10 cellular contexts compared by ENCODE assay signal in genomic region chr3:114308830-114309229, GRCh38. TPM values are rescaled to one million over a fixed set of nuclear protein-coding genes. Genes with fewer than 3 reads are reported as not detected.
A peak's percentile ranks its signal among the peaks of the same experiment; 100 is the strongest.
DNase-seq lines count a peak whose midpoint lies in the region; ATAC-seq and TF ChIP-seq lines count a peak whose summit lies in the region.
"Had no signal": no experiment of that assay in that cellular context is flagged by ENCODE, and none has a peak within 500 bp of the region (broad histone marks: within the 10 kb centered on the region; RNA-seq: fewer than 3 reads in every experiment).

No MANE protein-coding gene starts in this region.

- no peak overlapping the region for H3K23ac ChIP-seq in H9 (ENCODE audit: insufficient read length, low read depth, low read length)

- ATAC-seq in CD4-positive, CD25-positive, alpha-beta regulatory T cell (ENCODE audit: low read depth in 2 of 2): peak; percentile 90 to 91
- peak; percentile 83 for ATAC-seq in GM21528 (IDR thresholded peaks at IDR 0.05; ENCODE audit: low FRiP score, unreplicated experiment)
- no peak for ATAC-seq in HG02970 (IDR thresholded peaks at IDR 0.05; ENCODE audit: low FRiP score, unreplicated experiment)
- ATAC-seq: K562 had no signal

- H3K9me2 ChIP-seq in OCI-LY1 (ENCODE audit: low read depth, low read length): no peaks in the 10 kb centered on the region

- H3K9me3 Mint-ChIP-seq in CD4-positive, CD25-positive, alpha-beta regulatory T cell: peaks cover 0 to 1% (median 0%) of the 10 kb centered on the region in 7 donors
- peaks cover 4% of the 10 kb centered on the region for H3K9me3 Mint-ChIP-seq in activated naive CD8-positive, alpha-beta T cell treated with anti-CD3 and anti-CD28 coated beads for 36 hours
- H3K9me3 Mint-ChIP-seq in H9: no peaks in the 10 kb centered on the region

- H3K79me2 ChIP-seq in OCI-LY1 (ENCODE audit: insufficient read depth, low read length) (no peaks in the 10 kb centered on the region), H9 (ENCODE audit: insufficient read depth, low read length) (no peaks in the 10 kb centered on the region)

- H3K9me3 ChIP-seq in CD4-positive, CD25-positive, alpha-beta regulatory T cell (ENCODE audit: control insufficient read depth in 2 of 2, low read length in 2 of 2): no peaks in the 10 kb centered on the region
- H3K9me3 ChIP-seq in OCI-LY1 (ENCODE audit: low read length) (no peaks in the 10 kb centered on the region), H9 (ENCODE audit: control insufficient read depth, low read depth, low read length) (no peaks in the 10 kb centered on the region)

- peak overlapping the region; percentile 96 for H3K27ac ChIP-seq in CD4-positive, CD25-positive, alpha-beta regulatory T cell (ENCODE audit: insufficient read depth, low read length, poor library complexity, severe bottlenecking)
- no peak overlapping the region for H3K27ac ChIP-seq in OCI-LY1 (ENCODE audit: low read depth, low read length, poor library complexity, severe bottlenecking)
- H3K27ac ChIP-seq in H9 (ENCODE audit: insufficient read length, low read depth, low read length): no peak overlapping the region

- H2AK5ac ChIP-seq in H9 (ENCODE audit: insufficient read length, low read length): no peak overlapping the region

- H3K4ac ChIP-seq in H9 (ENCODE audit: low read depth, low read length): no peak overlapping the region

- peaks cover 34% of the 10 kb centered on the region for H3K36me3 ChIP-seq in CD4-positive, CD25-positive, alpha-beta regulatory T cell (ENCODE audit: control insufficient read depth, insufficient read depth, low read length)
- H3K36me3 ChIP-seq in OCI-LY1 (ENCODE audit: insufficient read depth, low read length): no peaks in the 10 kb centered on the region

- H2BK120ac ChIP-seq in H9 (ENCODE audit: low read depth, low read length, poor library complexity, severe bottlenecking): no peak overlapping the region

- H2BK5ac ChIP-seq in H9 (ENCODE audit: insufficient read length, low read length): no peak overlapping the region

- H3K36me3 Mint-ChIP-seq in CD4-positive, CD25-positive, alpha-beta regulatory T cell: peaks cover 57% of the 10 kb centered on the region
- peaks cover 30% of the 10 kb centered on the region for H3K36me3 Mint-ChIP-seq in activated naive CD8-positive, alpha-beta T cell treated with anti-CD3 and anti-CD28 coated beads for 36 hours
- H3K36me3 Mint-ChIP-seq in H9 (ENCODE audit: insufficient read depth in 1 of 3, low read depth in 3 of 3): no peaks in the 10 kb centered on the region

- H3K18ac ChIP-seq in H9 (ENCODE audit: insufficient read length, low read depth, low read length): no peak overlapping the region

- H3K56ac ChIP-seq in H9 (ENCODE audit: insufficient read length, low read depth, low read length): no peak overlapping the region

- H2BK12ac ChIP-seq in H9 (ENCODE audit: insufficient read length, low read depth, low read length): no peak overlapping the region

- no peaks in the 10 kb centered on the region for H3K27me3 ChIP-seq in CD4-positive, CD25-positive, alpha-beta regulatory T cell (ENCODE audit: control insufficient read depth, insufficient read depth, low read length)
- H3K27me3 ChIP-seq in OCI-LY1 (ENCODE audit: insufficient read depth, low read length) (no peaks in the 10 kb centered on the region), H9 (ENCODE audit: insufficient read depth, low read length) (no peaks in the 10 kb centered on the region)

- peaks cover 36 to 92% (median 71%) of the 10 kb centered on the region in 4 donors for H3K4me1 Mint-ChIP-seq in CD4-positive, CD25-positive, alpha-beta regulatory T cell
- peaks cover 37% of the 10 kb centered on the region for H3K4me1 Mint-ChIP-seq in activated naive CD8-positive, alpha-beta T cell treated with anti-CD3 and anti-CD28 coated beads for 36 hours
- H3K4me1 Mint-ChIP-seq in H9: no peaks in the 10 kb centered on the region

- no peaks in the 10 kb centered on the region for H3F3A ChIP-seq in OCI-LY1 (ENCODE audit: insufficient read depth, low read length)

- peak overlapping the region; percentile 78 for H3K4me3 ChIP-seq in CD4-positive, CD25-positive, alpha-beta regulatory T cell (ENCODE audit: low read depth, low read length)
- H3K4me3 ChIP-seq in OCI-LY1 (ENCODE audit: low read depth, low read length, poor library complexity, severe bottlenecking): no peak overlapping the region
- H3K4me3 ChIP-seq: K562 had no signal

- no peak overlapping the region for H4K8ac ChIP-seq in H9 (replicated peaks; ENCODE audit: insufficient read length, low read depth, low read length)

- H3K9ac ChIP-seq in OCI-LY1 (ENCODE audit: low read length) (no peak overlapping the region), H9 (ENCODE audit: extremely low read depth, insufficient read length, low read length) (no peak overlapping the region)

- H2BK15ac ChIP-seq in H9 (ENCODE audit: low read depth, low read length): no peak overlapping the region

- no peaks in the 10 kb centered on the region for H3K79me1 ChIP-seq in H9 (ENCODE audit: insufficient read depth, low read depth, low read length, poor library complexity, severe bottlenecking)

- no CpG with 5 or more reads among the region's 5 CpGs for WGBS in H9 (ENCODE audit: extremely low coverage, insufficient read length, low lambda C conversion rate)

- no peak overlapping the region for H4K91ac ChIP-seq in H9 (ENCODE audit: insufficient read length, low read depth, low read length)

- H3K27ac Mint-ChIP-seq in CD4-positive, CD25-positive, alpha-beta regulatory T cell: peak overlapping the region; percentile 96 to 99 (median 98)
- peak overlapping the region; percentile 90 for H3K27ac Mint-ChIP-seq in activated naive CD8-positive, alpha-beta T cell treated with anti-CD3 and anti-CD28 coated beads for 36 hours
- no peak overlapping the region for H3K27ac Mint-ChIP-seq in H9

- H3K4me1 ChIP-seq in CD4-positive, CD25-positive, alpha-beta regulatory T cell (ENCODE audit: control insufficient read depth, insufficient read depth, low read length, poor library complexity, severe bottlenecking): peaks cover 82% of the 10 kb centered on the region
- H3K4me1 ChIP-seq in OCI-LY1 (ENCODE audit: insufficient read depth, low read length, severe bottlenecking) (peaks cover 23% of the 10 kb centered on the region), H9 (ENCODE audit: insufficient read depth, low read length) (no peaks in the 10 kb centered on the region)

- H3K27me3 Mint-ChIP-seq in CD4-positive, CD25-positive, alpha-beta regulatory T cell: no peaks in the 10 kb centered on the region
- H3K27me3 Mint-ChIP-seq in activated naive CD8-positive, alpha-beta T cell treated with anti-CD3 and anti-CD28 coated beads for 36 hours: no peaks in the 10 kb centered on the region
- H3K27me3 Mint-ChIP-seq in H9 (ENCODE audit: low read depth): no peaks in the 10 kb centered on the region

- H3K23me2 ChIP-seq in H9 (ENCODE audit: insufficient read length, low read depth, low read length, poor library complexity, severe bottlenecking): no peaks in the 10 kb centered on the region

- H2AFZ ChIP-seq in OCI-LY1 (ENCODE audit: low read length): peak overlapping the region; percentile 13; the same call in 1 of the 2 replicates
- no peak overlapping the region for H2AFZ ChIP-seq in H9 (ENCODE audit: low read length)

- DNase-seq in CD4-positive, CD25-positive, alpha-beta regulatory T cell: peak; percentile 68 to 89 (median 78)
- DNase-seq in activated naive CD8-positive, alpha-beta T cell treated with anti-CD3 and anti-CD28 coated beads for 36 hours: peak; percentile 35
- DNase-seq in NCI-H2029 (lab: John Stamatoyannopoulos, UW): no peak
- no peak for DNase-seq in H9
- DNase-seq in HK-2 (ENCODE audit: unreplicated experiment): no peak

- no peak overlapping the region for H4K5ac ChIP-seq in H9 (ENCODE audit: insufficient read length, low read depth, low read length)

- peak overlapping the region; percentile 65 to 80 (median 80) for H3K4me3 Mint-ChIP-seq in CD4-positive, CD25-positive, alpha-beta regulatory T cell
- peak overlapping the region; percentile 40 for H3K4me3 Mint-ChIP-seq in activated naive CD8-positive, alpha-beta T cell treated with anti-CD3 and anti-CD28 coated beads for 36 hours
- H3K4me3 Mint-ChIP-seq in H9: no peak overlapping the region

- H3T11ph ChIP-seq in H9 (ENCODE audit: low read length): no peak overlapping the region

- H2BK20ac ChIP-seq in H9 (ENCODE audit: low read depth, low read length, poor library complexity, severe bottlenecking): no peak overlapping the region

- H3K4me2 ChIP-seq in OCI-LY1 (ENCODE audit: low read length): no peak overlapping the region; the same call in 1 of the 2 replicates
- no peak overlapping the region for H3K4me2 ChIP-seq in H9 (ENCODE audit: insufficient read depth, insufficient read length, low read length)

- H4K20me1 ChIP-seq in OCI-LY1 (ENCODE audit: insufficient read depth, low read length) (no peaks in the 10 kb centered on the region), H9 (ENCODE audit: control insufficient read depth, insufficient read depth, insufficient read length) (no peaks in the 10 kb centered on the region)

- TF ChIP-seq CTCF in OCI-LY1 (IDR thresholded peaks at IDR 0.05; ENCODE audit: low read length): no peak
- TF ChIP-seq CTCF in H9 (conservative IDR thresholded peaks at IDR 0.05): no peak

- no peak overlapping the region for H3K14ac ChIP-seq in H9 (ENCODE audit: insufficient read depth, low read length)

RNA-seq across cellular contexts. Expression of gene TIGIT, which starts 15.0 kb away (rescaled TPM):
- 72.8 TPM for total RNA-seq in CD4-positive, CD25-positive, alpha-beta regulatory T cell
- polyA plus RNA-seq in CD4-positive, CD25-positive, alpha-beta regulatory T cell: 100 to 1,000 TPM; 210 to 246 (median 236) TPM
- 10 to 100 TPM; 12.9 to 16.4 TPM for total RNA-seq in activated naive CD8-positive, alpha-beta T cell treated with anti-CD3 and anti-CD28 coated beads for 36 hours
- total RNA-seq in H9 (2021): not detected in 2 replicates
- polyA plus RNA-seq: AG04450, K562 had no signal

Comparison
In these comparisons a context has a peak if more than half of its experiments do, and no peak if none do; other contexts are left out.
1. DNase-seq: peak in CD4-positive, CD25-positive, alpha-beta regulatory T cell (3 of 3) and activated naive CD8-positive, alpha-beta T cell treated with anti-CD3 and anti-CD28 coated beads for 36 hours (single experiment); none in NCI-H2029 (single experiment), H9 (single experiment) and HK-2 (single experiment).
2. H3K27ac Mint-ChIP-seq: peak in CD4-positive, CD25-positive, alpha-beta regulatory T cell (3 of 3) and activated naive CD8-positive, alpha-beta T cell treated with anti-CD3 and anti-CD28 coated beads for 36 hours (single experiment); none in H9 (0 of 3).
3. H3K4me3 Mint-ChIP-seq: peak in CD4-positive, CD25-positive, alpha-beta regulatory T cell (4 of 4) and activated naive CD8-positive, alpha-beta T cell treated with anti-CD3 and anti-CD28 coated beads for 36 hours (single experiment); none in H9 (0 of 2).
4. RNA of gene TIGIT, which starts 15.0 kb away (total RNA-seq): 72.8 TPM in CD4-positive, CD25-positive, alpha-beta regulatory T cell (single experiment) and 12.9 to 16.4 TPM in activated naive CD8-positive, alpha-beta T cell treated with anti-CD3 and anti-CD28 coated beads for 36 hours; not detected in H9; every median in the first group is over 10 times any median in the second.